ENCODE assay signal across 23 cellular contexts in the genomic region with DNA sequence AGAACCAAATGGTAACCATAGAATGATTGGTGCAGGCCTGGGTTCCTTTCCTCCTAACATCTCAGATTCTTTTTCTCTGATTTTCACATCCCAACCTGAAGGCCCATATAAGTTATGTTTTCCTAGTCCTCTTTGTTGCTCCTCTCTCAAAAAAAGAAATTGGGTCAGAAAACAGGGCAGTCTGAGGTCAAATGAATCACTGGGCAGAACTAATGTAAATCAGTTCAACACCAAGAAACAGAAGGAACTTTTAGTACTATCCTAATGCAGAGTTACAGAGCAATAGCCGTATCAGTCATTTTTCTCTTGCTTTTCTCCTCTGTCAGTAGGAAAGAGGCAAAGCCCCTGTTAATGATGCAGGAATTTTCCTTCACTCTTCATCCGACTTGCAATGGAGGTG. TPM values are rescaled to one million over a fixed set of nuclear protein-coding genes. Genes with fewer than 3 reads are reported as not detected.
"Had no signal": no experiment of that assay in that cellular context is flagged by ENCODE, and none has a peak within 500 bp of the region (broad histone marks: within the 10 kb centered on the region; RNA-seq: fewer than 3 reads in every experiment).

No MANE protein-coding gene starts in this region.

- FAIRE-seq: colon, endometrium, frontal cortex, small intestine had no signal

- H3K36me3 ChIP-seq: heart left ventricle, upper lobe of left lung had no signal

- H3K4me3 ChIP-seq: heart left ventricle, upper lobe of left lung had no signal

- H3K27ac ChIP-seq: heart left ventricle, upper lobe of left lung had no signal

- H3K4me1 ChIP-seq: heart left ventricle, upper lobe of left lung had no signal

- H3K9me3 ChIP-seq: upper lobe of left lung had no signal

- H3K27ac Mint-ChIP-seq: activated CD4-positive, alpha-beta T cell treated with anti-CD3 and anti-CD28 coated beads, Interleukin-2, amount 10 ng/mL, durations not matched to agents 24 days and 14 days; activated CD8-positive, alpha-beta T cell treated with anti-CD3 and anti-CD28 coated beads, Interleukin-2, amount 10 ng/mL, durations not matched to agents 7 days and 5 days; activated naive CD8-positive, alpha-beta T cell; immature natural killer cell; nephron; T-helper 17 cell; WTC11 had no signal

- DNase-seq: activated CD4-positive, alpha-beta T cell treated with anti-CD3 and anti-CD28 coated beads, Interleukin-2, amount 10 ng/mL, durations not matched to agents 24 days and 14 days; activated CD8-positive, alpha-beta memory T cell treated with anti-CD3 and anti-CD28 coated beads, Interleukin-2, amount 50 U/mL, for 4 hours; activated CD8-positive, alpha-beta T cell treated with anti-CD3 and anti-CD28 coated beads, Interleukin-2, amount 10 ng/mL, durations not matched to agents 7 days and 5 days; activated effector memory CD4-positive, alpha-beta T cell treated with anti-CD3 and anti-CD28 coated beads, Interleukin-2, amount 50 U/mL, for 16 hours; activated T-cell treated with anti-CD3 and anti-CD28 coated beads, Interleukin-2, amount 50 U/mL, for 48 hours; heart left ventricle; immature natural killer cell; mesendoderm; nucleus accumbens; posterior cingulate gyrus; small intestine; stimulated activated CD4-positive, alpha-beta T cell treated with anti-CD3 and anti-CD28 coated beads, Interleukin-4, amount 100 ng/mL, for 4 hours; stimulated activated CD8-positive, alpha-beta memory T cell treated with anti-CD3 and anti-CD28 coated beads, Interleukin-4, amount 100 ng/mL, for 48 hours; stimulated activated naive CD4-positive, alpha-beta T cell treated with Interleukin-2 at 50 U/mL for 16 hours; T-helper 17 cell had no signal

- H3K27me3 ChIP-seq: heart left ventricle, upper lobe of left lung had no signal

- ATAC-seq: activated CD8-positive, alpha-beta T cell treated with anti-CD3 and anti-CD28 coated beads, Interleukin-2, amount 10 ng/mL, durations not matched to agents 7 days and 5 days; esophagus mucosa; heart left ventricle; T-helper 17 cell; WTC11 had no signal

- H3K36me3 Mint-ChIP-seq: activated naive CD8-positive, alpha-beta T cell had no signal

- H3K9me3 Mint-ChIP-seq: activated CD4-positive, alpha-beta T cell treated with anti-CD3 and anti-CD28 coated beads, Interleukin-2, amount 10 ng/mL, durations not matched to agents 24 days and 14 days; immature natural killer cell had no signal

- H3K4me1 Mint-ChIP-seq: activated CD4-positive, alpha-beta T cell treated with anti-CD3 and anti-CD28 coated beads, Interleukin-2, amount 10 ng/mL, durations not matched to agents 24 days and 14 days; immature natural killer cell; nephron; T-helper 17 cell; WTC11 had no signal

- H3K4me3 Mint-ChIP-seq: activated CD4-positive, alpha-beta T cell treated with anti-CD3 and anti-CD28 coated beads, Interleukin-2, amount 10 ng/mL, durations not matched to agents 24 days and 14 days; activated CD8-positive, alpha-beta T cell treated with anti-CD3 and anti-CD28 coated beads, Interleukin-2, amount 10 ng/mL, durations not matched to agents 7 days and 5 days; activated naive CD8-positive, alpha-beta T cell; immature natural killer cell; nephron; T-helper 17 cell; WTC11 had no signal

RNA-seq across cellular contexts. Expression of a gene that starts 11.0 kb away (rescaled TPM):
- total RNA-seq: activated CD4-positive, alpha-beta T cell treated with anti-CD3 and anti-CD28 coated beads, Interleukin-2, amount 10 ng/mL, durations not matched to agents 24 days and 14 days; activated CD8-positive, alpha-beta T cell treated with anti-CD3 and anti-CD28 coated beads, Interleukin-2, amount 10 ng/mL, durations not matched to agents 7 days and 5 days; T-helper 17 cell had no signal
